Comparison of ENCODE assay signal across 8 cellular contexts in genomic region chr14:50943943-50944646, GRCh38. TPM values are rescaled to one million over a fixed set of nuclear protein-coding genes. Genes with fewer than 3 reads are reported as not detected.
DNase-seq lines count a peak whose midpoint lies in the region; ATAC-seq and TF ChIP-seq lines count a peak whose summit lies in the region.

PYGL (minus strand) TSS chr14:50944483; CDS start chr14:50944403, 80 bp downstream.

- H3K36me3 ChIP-seq in NT2/D1 (ENCODE audit: insufficient read depth, insufficient read length, low read length): peaks cover 15% of the 10 kb centered on the region
- H3K36me3 ChIP-seq in heart left ventricle: peaks cover 0 to 6% (median 0%) of the 10 kb centered on the region in 9 donors
- no peaks in the 10 kb centered on the region for H3K36me3 ChIP-seq in parathyroid adenoma (ENCODE audit: control insufficient read depth, insufficient read depth, low read length)

- H3K9me3 ChIP-seq in NT2/D1 (ENCODE audit: insufficient read depth, low read length) (no peaks in the 10 kb centered on the region), heart left ventricle (peaks cover 0 to 5% (median 0%) of the 10 kb centered on the region in 12 donors), parathyroid adenoma (ENCODE audit: control insufficient read depth, low read length) (no peaks in the 10 kb centered on the region)

- no peak within 1 kb of the TSS for H3K27ac Mint-ChIP-seq in activated naive CD4-positive, alpha-beta T cell treated with anti-CD3 and anti-CD28 coated beads, Interleukin-2, amount 50 U/mL, for 72 hours

- TF ChIP-seq CTCF in heart left ventricle (IDR thresholded peaks at IDR 0.05): no peak
- TF ChIP-seq CTCF in parathyroid adenoma (IDR thresholded peaks at IDR 0.05): no peak

- H3K27me3 ChIP-seq in NT2/D1 (ENCODE audit: insufficient read depth, insufficient read length) (no peaks in the 10 kb centered on the region), heart left ventricle (no peaks in the 10 kb centered on the region), parathyroid adenoma (ENCODE audit: control insufficient read depth, insufficient read depth, low read length) (no peaks in the 10 kb centered on the region)

- no peak for DNase-seq in activated CD4-positive, CD25-positive, alpha-beta regulatory T cell (lab: John Stamatoyannopoulos, UW)
- DNase-seq in NT2/D1 (ENCODE audit: low read depth, low spot score) (no peak), heart left ventricle (peak; percentile 79 to 89 (median 84))
- peak in 1 of 2 donors; percentile 34 for DNase-seq in activated naive CD4-positive, alpha-beta T cell treated with anti-CD3 and anti-CD28 coated beads, Interleukin-2, amount 50 U/mL, for 72 hours (ENCODE audit: low spot score in 2 of 2)

- peak within 1 kb of the TSS; percentile 85 for H2AFZ ChIP-seq in parathyroid adenoma

- H3K4me2 ChIP-seq in parathyroid adenoma (ENCODE audit: low read length): peak within 1 kb of the TSS; percentile 87

- H3K4me1 ChIP-seq in NT2/D1 (ENCODE audit: insufficient read depth, insufficient read length) (no peaks in the 10 kb centered on the region), heart left ventricle (peaks cover 0 to 18% (median 6%) of the 10 kb centered on the region in 12 donors), parathyroid adenoma (peaks cover 2% of the 10 kb centered on the region)

- WGBS in heart left ventricle, 4 donors: 0 to 1% (median 1%) methylated on average over 23 to 74 of the region's 74 CpGs

- H3K9me3 Mint-ChIP-seq in activated naive CD4-positive, alpha-beta T cell treated with anti-CD3 and anti-CD28 coated beads, Interleukin-2, amount 50 U/mL, for 72 hours: no peaks in the 10 kb centered on the region

- peak; percentile 52 to 62 for ATAC-seq in activated CD4-positive, CD25-positive, alpha-beta regulatory T cell treated with anti-CD3 and anti-CD28 coated beads, Interleukin-2, amount 50 U/mL, for 24 hours
- ATAC-seq in HG02981 (IDR thresholded peaks at IDR 0.05; ENCODE audit: unreplicated experiment): peak; percentile 64
- ATAC-seq in activated naive CD4-positive, alpha-beta T cell treated with anti-CD3 and anti-CD28 coated beads, Interleukin-2, amount 50 U/mL, for 72 hours: peak; percentile 69 to 71
- peak; percentile 81 to 96 (median 94) for ATAC-seq in heart left ventricle
- no peak for ATAC-seq in GM18858 (IDR thresholded peaks at IDR 0.05; ENCODE audit: unreplicated experiment)

- intact Hi-C loops in heart left ventricle (cut with DNase I): no loop called here

- H3K9ac ChIP-seq in NT2/D1 (ENCODE audit: insufficient read length, low read depth) (peak within 1 kb of the TSS; percentile 76), parathyroid adenoma (peak within 1 kb of the TSS; percentile 17)

- peak within 1 kb of the TSS; percentile 78 for H3K4me3 ChIP-seq in NT2/D1 (ENCODE audit: insufficient read length, low read depth)
- peak within 1 kb of the TSS; percentile 58 to 89 (median 79) for H3K4me3 ChIP-seq in heart left ventricle
- peak within 1 kb of the TSS; percentile 76 for H3K4me3 ChIP-seq in parathyroid adenoma (ENCODE audit: low read depth, low read length)

- peak in 1 of 2 donors; percentile 43 for TF ChIP-seq POLR2A in heart left ventricle (IDR thresholded peaks at IDR 0.05)

- peaks cover 0 to 18% of the 10 kb centered on the region in 2 donors for H3K36me3 Mint-ChIP-seq in activated naive CD4-positive, alpha-beta T cell treated with anti-CD3 and anti-CD28 coated beads, Interleukin-2, amount 50 U/mL, for 72 hours

- no peaks in the 10 kb centered on the region for H3K79me2 ChIP-seq in parathyroid adenoma

- H3K27ac ChIP-seq in heart left ventricle (peak within 1 kb of the TSS in 11 of 12 donors; percentile 30 to 92 (median 72)), parathyroid adenoma (peak within 1 kb of the TSS; percentile 52)

RNA-seq across cellular contexts. Expression of gene PYGL, which starts in this region (rescaled TPM):
- total RNA-seq in activated naive CD4-positive, alpha-beta T cell treated with anti-CD3 and anti-CD28 coated beads, Interleukin-2, amount 50 U/mL, for 72 hours: 1 to 10 TPM in 1 of 2 donors, under 1 TPM in 1; 0.30 to 1.8 TPM
- 10 to 100 TPM in 3 of 9 donors, 1 to 10 TPM in 6; 4.1 to 25.5 (median 6.7) TPM for total RNA-seq in heart left ventricle
- polyA plus RNA-seq in heart left ventricle: 1 to 10 TPM; 2.3 to 6.7 TPM

Comparison
In these comparisons a context has a peak if more than half of its experiments do, and no peak if none do; other contexts are left out.
1. DNase-seq: peak in heart left ventricle (5 of 5); none in activated CD4-positive, CD25-positive, alpha-beta regulatory T cell (0 of 4) and NT2/D1 (single experiment).
2. Peak in every context shown above with its lines, with median percentiles within 50 percentile points of each other: H3K4me3 ChIP-seq.